32 cellular contexts compared by ENCODE assay signal in the genomic region with DNA sequence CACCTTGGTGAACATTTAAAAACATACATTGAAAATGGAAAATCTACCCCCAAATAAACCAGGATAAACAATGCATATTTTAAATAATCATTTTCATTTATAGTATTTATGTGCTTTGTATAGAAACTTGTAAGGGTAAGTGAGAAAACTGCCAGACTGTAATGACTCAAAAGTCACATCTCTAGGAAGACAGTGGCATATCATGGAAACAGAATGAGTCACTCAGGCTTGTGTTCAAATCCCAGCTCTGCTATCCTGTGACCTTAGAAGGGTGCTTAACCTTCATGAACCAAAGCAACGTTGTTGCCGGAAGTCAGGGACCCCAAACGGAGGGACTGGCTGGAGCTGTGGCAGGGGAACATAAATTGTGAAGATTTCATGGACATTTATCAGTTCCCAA.
"Had no signal": no experiment of that assay in that cellular context is flagged by ENCODE, and none has a peak within 500 bp of the region (broad histone marks: within the 10 kb centered on the region; RNA-seq: fewer than 3 reads in every experiment).

No MANE protein-coding gene starts in this region.

- H3K27ac Mint-ChIP-seq: activated naive CD4-positive, alpha-beta T cell treated with anti-CD3 and anti-CD28 coated beads for 36 hours; activated naive CD4-positive, alpha-beta T cell treated with anti-CD3 and anti-CD28 coated beads, Interleukin-2, amount 10 ng/mL, durations not matched to agents 7 days and 5 days; activated naive CD4-positive, alpha-beta T cell treated with anti-CD3 and anti-CD28 coated beads, Interleukin-2, amount 50 U/mL, for 24 hours; activated naive CD8-positive, alpha-beta T cell; activated naive CD8-positive, alpha-beta T cell treated with anti-CD3 and anti-CD28 coated beads, Interleukin-2, amount 10 ng/mL, durations not matched to agents 7 days and 5 days; activated T-cell treated with anti-CD3 and anti-CD28 coated beads, Interleukin-2, amount 50 U/mL, for 24 hours; activated T-cell treated with anti-CD3 and anti-CD28 coated beads, Interleukin-2, amount 50 U/mL, for 72 hours; activated T-helper 1 cell treated with anti-CD3 and anti-CD28 coated beads, Interleukin-12 subunit alpha, Interleukin-12 subunit beta, Interleukin-2, Interleukin-4 antibody, amounts not matched to agents 30 ng/mL and 10 ng/mL and 1 ng/mL, durations not matched to agents 14 hours and 24 hours and 36 hours; activated T-helper 17 cell treated with anti-CD3 and anti-CD28 coated beads, Interleukin-2, amount 50 U/mL, for 72 hours; activated T-helper 2 cell treated with anti-CD3 and anti-CD28 coated beads, Interferon-gamma antibody, Interleukin-2, Interleukin-4, amounts not matched to agents 10 μg/mL and 5 μg/mL and 100 μg/mL, durations not matched to agents 14 hours and 24 hours and 36 hours; brain had no signal

- H3K27me3 Mint-ChIP-seq: activated naive CD4-positive, alpha-beta T cell treated with anti-CD3 and anti-CD28 coated beads, Interleukin-2, amount 10 ng/mL, durations not matched to agents 7 days and 5 days; activated naive CD4-positive, alpha-beta T cell treated with anti-CD3 and anti-CD28 coated beads, Interleukin-2, amount 50 U/mL, for 24 hours; activated naive CD8-positive, alpha-beta T cell; activated naive CD8-positive, alpha-beta T cell treated with anti-CD3 and anti-CD28 coated beads, Interleukin-2, amount 10 ng/mL, durations not matched to agents 7 days and 5 days; activated T-cell treated with anti-CD3 and anti-CD28 coated beads, Interleukin-2, amount 50 U/mL, for 24 hours; activated T-helper 17 cell treated with anti-CD3 and anti-CD28 coated beads, Interleukin-2, amount 50 U/mL, for 72 hours; brain; central memory CD8-positive, alpha-beta T cell had no signal

- DNase-seq: activated effector memory CD4-positive, alpha-beta T cell treated with anti-CD3 and anti-CD28 coated beads, Interleukin-2, amount 50 U/mL, for 16 hours; activated effector memory CD4-positive, alpha-beta T cell treated with Interleukin-2 at 50 U/mL for 16 hours; activated gamma-delta T cell; activated gamma-delta T cell treated with Interleukin-2 at 50 U/mL for 16 hours; activated naive CD4-positive, alpha-beta T cell treated with anti-CD3 and anti-CD28 coated beads for 36 hours; activated naive CD4-positive, alpha-beta T cell treated with anti-CD3 and anti-CD28 coated beads, Interleukin-2, amount 10 ng/mL, durations not matched to agents 7 days and 5 days; activated naive CD4-positive, alpha-beta T cell treated with anti-CD3 and anti-CD28 coated beads, Interleukin-2, amount 50 U/mL, for 16 hours; activated naive CD4-positive, alpha-beta T cell treated with Interleukin-2 at 50 U/mL for 16 hours; activated naive CD8-positive, alpha-beta T cell treated with anti-CD3 and anti-CD28 coated beads, Interleukin-2, amount 10 ng/mL, durations not matched to agents 7 days and 5 days; activated T-cell treated with anti-CD3 and anti-CD28 coated beads for 4 hours; activated T-cell treated with anti-CD3 and anti-CD28 coated beads, Interleukin-2, amount 50 U/mL, for 1 hour; activated T-cell treated with anti-CD3 and anti-CD28 coated beads, Interleukin-2, amount 50 U/mL, for 24 hours; activated T-cell treated with anti-CD3 and anti-CD28 coated beads, Interleukin-2, amount 50 U/mL, for 4 hours; activated T-cell treated with anti-CD3 and anti-CD28 coated beads, Interleukin-2, amount 50 U/mL, for 48 hours; activated T-cell treated with anti-CD3 and anti-CD28 coated beads, Interleukin-2, amount 50 U/mL, for 72 hours; adrenal gland; amniotic stem cell; amygdala; anterior cingulate cortex; aorta; body of pancreas; brain microvascular endothelial cell; caudate nucleus; central memory CD4-positive, alpha-beta T cell; cerebellar nuclear complex had no signal

- H3K4me1 Mint-ChIP-seq: activated naive CD4-positive, alpha-beta T cell treated with anti-CD3 and anti-CD28 coated beads, Interleukin-2, amount 10 ng/mL, durations not matched to agents 7 days and 5 days; activated naive CD4-positive, alpha-beta T cell treated with anti-CD3 and anti-CD28 coated beads, Interleukin-2, amount 50 U/mL, for 24 hours; activated naive CD8-positive, alpha-beta T cell treated with anti-CD3 and anti-CD28 coated beads, Interleukin-2, amount 10 ng/mL, durations not matched to agents 7 days and 5 days; activated T-helper 17 cell treated with anti-CD3 and anti-CD28 coated beads, Interleukin-2, amount 50 U/mL, for 72 hours; brain; central memory CD8-positive, alpha-beta T cell had no signal

- ATAC-seq: activated T-cell treated with anti-CD3 and anti-CD28 coated beads, Interleukin-2, amount 50 U/mL, for 4 hours; activated T-cell treated with anti-CD3 and anti-CD28 coated beads, Interleukin-2, amount 50 U/mL, for 72 hours; activated T-helper 17 cell treated with anti-CD3 and anti-CD28 coated beads, Interleukin-2, amount 50 U/mL, for 72 hours; body of pancreas had no signal

- H3K4me3 Mint-ChIP-seq: activated naive CD4-positive, alpha-beta T cell treated with anti-CD3 and anti-CD28 coated beads for 36 hours; activated naive CD4-positive, alpha-beta T cell treated with anti-CD3 and anti-CD28 coated beads, Interleukin-2, amount 10 ng/mL, durations not matched to agents 7 days and 5 days; activated naive CD4-positive, alpha-beta T cell treated with anti-CD3 and anti-CD28 coated beads, Interleukin-2, amount 50 U/mL, for 24 hours; activated naive CD8-positive, alpha-beta T cell; activated naive CD8-positive, alpha-beta T cell treated with anti-CD3 and anti-CD28 coated beads, Interleukin-2, amount 10 ng/mL, durations not matched to agents 7 days and 5 days; activated T-cell treated with anti-CD3 and anti-CD28 coated beads, Interleukin-2, amount 50 U/mL, for 24 hours; activated T-cell treated with anti-CD3 and anti-CD28 coated beads, Interleukin-2, amount 50 U/mL, for 4 hours; activated T-cell treated with anti-CD3 and anti-CD28 coated beads, Interleukin-2, amount 50 U/mL, for 72 hours; activated T-helper 1 cell treated with anti-CD3 and anti-CD28 coated beads, Interleukin-12 subunit alpha, Interleukin-12 subunit beta, Interleukin-2, Interleukin-4 antibody, amounts not matched to agents 30 ng/mL and 10 ng/mL and 1 ng/mL, durations not matched to agents 14 hours and 24 hours and 36 hours; activated T-helper 17 cell treated with anti-CD3 and anti-CD28 coated beads, Interleukin-2, amount 50 U/mL, for 72 hours; brain; central memory CD8-positive, alpha-beta T cell had no signal
